In the genomic region with DNA sequence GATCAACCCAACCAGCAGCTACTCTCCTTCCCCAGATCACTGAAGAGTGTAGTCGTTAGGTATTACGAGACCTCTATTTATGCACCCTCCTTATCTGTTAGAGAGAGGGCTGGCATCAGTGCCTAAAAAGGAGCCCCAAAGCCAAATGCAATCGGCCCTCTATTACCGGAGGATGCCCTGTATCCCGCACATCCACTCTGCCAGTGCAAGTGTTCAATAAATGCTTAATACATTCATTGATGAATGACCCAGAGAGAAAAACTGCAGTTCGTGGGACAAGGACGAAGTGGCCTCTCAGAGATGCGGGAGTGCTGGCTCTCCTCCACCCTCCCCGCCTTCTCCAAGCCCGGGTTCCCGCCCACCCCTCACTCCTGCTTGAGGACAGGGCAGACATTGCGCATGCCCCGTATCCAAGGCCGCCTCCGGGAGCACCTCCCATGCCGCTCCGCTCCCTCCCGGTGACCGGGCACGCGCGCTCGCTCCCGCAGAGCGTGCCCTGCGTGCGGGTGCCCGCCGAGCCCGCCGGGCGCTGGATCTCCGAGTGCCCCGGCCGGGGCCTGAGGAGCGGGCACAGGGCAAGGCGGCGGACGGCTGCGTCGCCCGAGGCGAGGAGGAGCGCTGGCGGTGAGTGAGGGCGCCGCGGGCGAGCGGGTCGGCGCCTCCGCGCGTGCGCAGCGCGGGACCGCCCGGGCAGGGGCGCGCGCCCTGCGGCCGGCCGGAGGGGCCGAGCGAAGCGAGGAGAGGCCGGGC, we compare ENCODE assay signal across 8 cellular contexts. TPM values are rescaled to one million over a fixed set of nuclear protein-coding genes. Genes with fewer than 3 reads are reported as not detected.
DNase-seq lines count a peak whose midpoint lies in the region; ATAC-seq and TF ChIP-seq lines count a peak whose summit lies in the region.

No MANE protein-coding gene starts in this region.

- H3K27ac ChIP-seq in AG04450 (ENCODE audit: low read depth, low read length) (no peak overlapping the region), fibroblast of lung (ENCODE audit: insufficient read depth, low read length) (peak overlapping the region; percentile 76), muscle layer of colon (ENCODE audit: low read depth, low read length) (peak overlapping the region; percentile 79)

- H3K9me3 Mint-ChIP-seq in stimulated activated naive B cell treated with anti-CD40 and anti-IgM and Interleukin-4, amounts not matched to agents 10 μg/mL and 1 μg/mL and 100 μg/mL, for 72 hours: no peaks in the 10 kb centered on the region

- H3K9me3 ChIP-seq in AG04450 (ENCODE audit: control insufficient read depth, insufficient read depth, low read length) (no peaks in the 10 kb centered on the region), fibroblast of lung (ENCODE audit: control insufficient read depth, insufficient read depth, low read depth, low read length) (no peaks in the 10 kb centered on the region), muscle layer of colon (ENCODE audit: low read length) (no peaks in the 10 kb centered on the region)

- peaks cover 41% of the 10 kb centered on the region for H3K79me2 ChIP-seq in fibroblast of lung (ENCODE audit: control insufficient read depth, insufficient read depth, low read length)

- H3K36me3 Mint-ChIP-seq in stimulated activated naive B cell treated with anti-CD40 and anti-IgM and Interleukin-4, amounts not matched to agents 10 μg/mL and 1 μg/mL and 100 μg/mL, for 72 hours: no peaks in the 10 kb centered on the region

- POLR2A ChIA-PET in AG04450 (lab: Yijun Ruan, JAX): no interaction called here

- H3K4me1 ChIP-seq in fibroblast of lung (ENCODE audit: control insufficient read depth, extremely low read depth, insufficient read depth, low read length): peaks cover 6% of the 10 kb centered on the region
- peaks cover 14% of the 10 kb centered on the region for H3K4me1 ChIP-seq in muscle layer of colon (ENCODE audit: insufficient read depth, low read length)

- H3K4me3 Mint-ChIP-seq in stimulated activated naive B cell treated with anti-CD40 and anti-IgM and Interleukin-4, amounts not matched to agents 10 μg/mL and 1 μg/mL and 100 μg/mL, for 72 hours: peak overlapping the region; percentile 73 to 77

- no peaks in the 10 kb centered on the region for H4K20me1 ChIP-seq in fibroblast of lung (ENCODE audit: control insufficient read depth, extremely low read depth, insufficient read depth, low read length)

- no peaks in the 10 kb centered on the region for H3K27me3 ChIP-seq in AG04450 (ENCODE audit: control insufficient read depth, insufficient read depth, low read length)
- H3K27me3 ChIP-seq in fibroblast of lung (ENCODE audit: control insufficient read depth, insufficient read depth, low read length): no peaks in the 10 kb centered on the region
- no peaks in the 10 kb centered on the region for H3K27me3 ChIP-seq in muscle layer of colon (ENCODE audit: control insufficient read depth in 1 of 2, insufficient read depth in 2 of 2, low read length in 2 of 2)

- H3K4me3 ChIP-seq in AG04450 (ENCODE audit: low read depth, low read length): peak overlapping the region; percentile 73
- peak overlapping the region; percentile 51 to 79 (median 68) for H3K4me3 ChIP-seq in fibroblast of lung (replicated peaks in 1 of 4; ENCODE audit: control extremely low read depth in 1 of 4, insufficient read depth in 1 of 4, low read depth in 3 of 4, low read length in 4 of 4)
- H3K4me3 ChIP-seq in muscle layer of colon (ENCODE audit: low read depth in 1 of 2, low read length in 2 of 2): peak overlapping the region; percentile 63 to 72

- H2AFZ ChIP-seq in fibroblast of lung (ENCODE audit: low read length): peak overlapping the region; percentile 85

- H3K9ac ChIP-seq in fibroblast of lung (ENCODE audit: insufficient read depth, low read length) (peak overlapping the region; percentile 75), muscle layer of colon (ENCODE audit: low read length) (no peak overlapping the region)

- H3K27ac Mint-ChIP-seq in stimulated activated naive B cell treated with anti-CD40 and anti-IgM and Interleukin-4, amounts not matched to agents 10 μg/mL and 1 μg/mL and 100 μg/mL, for 72 hours: no peak overlapping the region

- H3K4me1 Mint-ChIP-seq in stimulated activated naive B cell treated with anti-CD40 and anti-IgM and Interleukin-4, amounts not matched to agents 10 μg/mL and 1 μg/mL and 100 μg/mL, for 72 hours: peaks cover 7 to 27% of the 10 kb centered on the region in 2 donors

- TF ChIP-seq CTCF in AG04450 (IDR thresholded peaks at IDR 0.05; ENCODE audit: low read depth, low read length) (no peak), fibroblast of lung (conservative IDR thresholded peaks at IDR 0.05 in 1 of 2, IDR thresholded peaks at IDR 0.05 in 1 of 2; ENCODE audit: low read depth in 1 of 2, low read length in 2 of 2) (no peak)

- peak; percentile 80 for ATAC-seq in GM18907 (IDR thresholded peaks at IDR 0.05; ENCODE audit: unreplicated experiment)
- peak; percentile 49 for ATAC-seq in HG03469 (IDR thresholded peaks at IDR 0.05; ENCODE audit: unreplicated experiment)
- ATAC-seq in stimulated activated naive B cell treated with anti-CD40 and anti-IgM and Interleukin-4, amounts not matched to agents 10 μg/mL and 1 μg/mL and 100 μg/mL, for 72 hours (replicated peaks): peak; percentile 84 to 87

- H3K36me3 ChIP-seq in fibroblast of lung (ENCODE audit: control insufficient read depth, insufficient read depth, low read length) (no peaks in the 10 kb centered on the region), muscle layer of colon (ENCODE audit: insufficient read depth, low read length) (no peaks in the 10 kb centered on the region)

- CTCF ChIA-PET in AG04450 (lab: Charles Lee): no interaction called here

- H3K27me3 Mint-ChIP-seq in stimulated activated naive B cell treated with anti-CD40 and anti-IgM and Interleukin-4, amounts not matched to agents 10 μg/mL and 1 μg/mL and 100 μg/mL, for 72 hours: peaks cover 6 to 12% of the 10 kb centered on the region in 2 donors

- DNase-seq in AG04450 (ENCODE audit: low read depth, low spot score) (peak; percentile 78), NCI-H69 (lab: John Stamatoyannopoulos, UW) (peak; percentile 99), activated T-cell treated with anti-CD3 and anti-CD28 coated beads for 1 hour (ENCODE audit: low read depth) (peak; percentile 12), fibroblast of lung (ENCODE audit: low read depth in 2 of 2) (peak; percentile 88 to 90)
- peak; percentile 65 for DNase-seq in stimulated activated naive B cell treated with anti-CD40 and anti-IgM and Interleukin-4, amounts not matched to agents 10 μg/mL and 1 μg/mL and 100 μg/mL, for 72 hours

- H3K4me2 ChIP-seq in fibroblast of lung (ENCODE audit: extremely low read depth, insufficient read depth, low read length): peak overlapping the region; percentile 91

RNA-seq across cellular contexts. Expression of a gene that starts 27.2 kb away (rescaled TPM):
- 49.3 and 55.5 TPM in 2 replicates for polyA plus RNA-seq in AG04450 (2011; rRNA removed)
- polyA minus RNA-seq in AG04450 (2011; rRNA and poly(A)+ RNA removed): 72.2 and 76.7 TPM in 2 replicates
- 27.5 and 47.4 TPM in 2 replicates for total RNA-seq in fibroblast of lung
- 29.9 and 51.7 TPM in 2 replicates for polyA plus RNA-seq in fibroblast of lung
- polyA plus RNA-seq in fibroblast of lung (2012): 17.3 and 30.6 TPM in 2 replicates
- polyA minus RNA-seq in fibroblast of lung (ENCODE audit: low replicate concordance): 49.0 and 68.1 TPM in 2 replicates

Comparison
In these comparisons a context has a peak if more than half of its experiments do, and no peak if none do; other contexts are left out.
1. DNase-seq: peak in every context shown above with its lines; median percentile 99 in NCI-H69; 89 in fibroblast of lung; 78 in AG04450; 65 in stimulated activated naive B cell treated with anti-CD40 and anti-IgM and Interleukin-4, amounts not matched to agents 10 μg/mL and 1 μg/mL and 100 μg/mL, for 72 hours; 12 in activated T-cell treated with anti-CD3 and anti-CD28 coated beads for 1 hour.